In genomic region chr10:60963441-60964256, GRCh38 we compare ENCODE assay signal across 9 cellular contexts. TPM values are rescaled to one million over a fixed set of nuclear protein-coding genes. Genes with fewer than 3 reads are reported as not detected.
DNase-seq lines count a peak whose midpoint lies in the region; ATAC-seq and TF ChIP-seq lines count a peak whose summit lies in the region.
"Had no signal": no experiment of that assay in that cellular context is flagged by ENCODE, and none has a peak within 500 bp of the region (broad histone marks: within the 10 kb centered on the region; RNA-seq: fewer than 3 reads in every experiment).

No MANE protein-coding gene starts in this region.

- peak overlapping the region; percentile 100 for H3K27ac ChIP-seq in SJCRH30
- peak overlapping the region; percentile 87 for H3K27ac ChIP-seq in epithelial cell of prostate
- peak overlapping the region in 3 of 4 donors; percentile 21 to 49 (median 23) for H3K27ac ChIP-seq in gastrocnemius medialis

- TF ChIP-seq CTCF in gastrocnemius medialis (IDR thresholded peaks at IDR 0.05 in 4 of 5, conservative IDR thresholded peaks at IDR 0.05 in 1 of 5), result no peak

- H3K4me3 ChIP-seq in SJCRH30 (peak overlapping the region; percentile 9; the same call in 1 of the 2 replicates), gastrocnemius medialis (no peak overlapping the region)
- H3K4me3 ChIP-seq: lung had no signal

- peaks cover 28% of the 10 kb centered on the region for H3K4me1 ChIP-seq in SJCRH30
- H3K4me1 ChIP-seq in gastrocnemius medialis, result peaks cover 6 to 14% of the 10 kb centered on the region in 2 donors

- DNase-seq in G401 (ENCODE audit: low spot score), result peak; percentile 39
- DNase-seq in SJCRH30, result peak in 1 of 2 experiments; percentile 51
- no peak for DNase-seq in epithelial cell of prostate (ENCODE audit: low read depth, low spot score)
- no peak for DNase-seq in gastrocnemius medialis
- DNase-seq in SHP77 (lab: John Stamatoyannopoulos, UW), result no peak
- no peak for DNase-seq in NCI-H2029 (lab: John Stamatoyannopoulos, UW)

- H3K27me3 ChIP-seq in SJCRH30 (no peaks in the 10 kb centered on the region), gastrocnemius medialis (no peaks in the 10 kb centered on the region)

- in situ Hi-C loops in G401 (cut with HindIII; ENCODE audit: low sequenced_read_pairs), result loop anchor here (25.0 kb wide), 1 partner anchor 151 kb away; no protein-coding TSS in a partner anchor
- in situ Hi-C loops in gastrocnemius medialis (cut with MboI; ENCODE audit: low sequenced_read_pairs in 4 of 4), result loop anchor here (5.0 to 25.0 kb wide), 4 partner anchors 146 to 324 kb away; no protein-coding TSS in a partner anchor

- H3K9me3 ChIP-seq in SJCRH30 (replicated peaks) (no peaks in the 10 kb centered on the region), gastrocnemius medialis (no peaks in the 10 kb centered on the region)

- intact Hi-C loops in gastrocnemius medialis (cut with DNase I; ENCODE audit: low total_unique reads), result loop anchor here (1.0 to 2.0 kb wide), 3 partner anchors 81 to 147 kb away; no protein-coding TSS in a partner anchor

- H3K36me3 ChIP-seq in SJCRH30, result no peaks in the 10 kb centered on the region
- H3K36me3 ChIP-seq in gastrocnemius medialis, result no peaks in the 10 kb centered on the region

- ATAC-seq in gastrocnemius medialis, result peak in 1 of 2 donors; percentile 5
- no peak for ATAC-seq in GM18498 (IDR thresholded peaks at IDR 0.05; ENCODE audit: unreplicated experiment)
- ATAC-seq in HG02678 (IDR thresholded peaks at IDR 0.05; ENCODE audit: unreplicated experiment), result no peak

- TF ChIP-seq POLR2A in gastrocnemius medialis (IDR thresholded peaks at IDR 0.05), result no peak

RNA-seq across cellular contexts. Expression of gene RHOBTB1, which starts 19.7 kb away (rescaled TPM):
- total RNA-seq in G401 (2014; rRNA removed; shearing (Covaris generic)), result 149 and 166 TPM in 2 replicates
- total RNA-seq in SJCRH30 (2014; rRNA removed; shearing (Covaris generic)), result 23.0 and 23.6 TPM in 2 replicates
- total RNA-seq in gastrocnemius medialis, result 10 to 100 TPM; 22.2 to 47.7 (median 33.5) TPM

Comparison
In these comparisons a context has a peak if more than half of its experiments do, and no peak if none do; other contexts are left out.
1. H3K27ac ChIP-seq: peak in every context shown above with its lines; median percentile 100 in SJCRH30; 87 in epithelial cell of prostate; 23 in gastrocnemius medialis.